Comparison of ENCODE assay signal across 1 cellular context in the genomic region with DNA sequence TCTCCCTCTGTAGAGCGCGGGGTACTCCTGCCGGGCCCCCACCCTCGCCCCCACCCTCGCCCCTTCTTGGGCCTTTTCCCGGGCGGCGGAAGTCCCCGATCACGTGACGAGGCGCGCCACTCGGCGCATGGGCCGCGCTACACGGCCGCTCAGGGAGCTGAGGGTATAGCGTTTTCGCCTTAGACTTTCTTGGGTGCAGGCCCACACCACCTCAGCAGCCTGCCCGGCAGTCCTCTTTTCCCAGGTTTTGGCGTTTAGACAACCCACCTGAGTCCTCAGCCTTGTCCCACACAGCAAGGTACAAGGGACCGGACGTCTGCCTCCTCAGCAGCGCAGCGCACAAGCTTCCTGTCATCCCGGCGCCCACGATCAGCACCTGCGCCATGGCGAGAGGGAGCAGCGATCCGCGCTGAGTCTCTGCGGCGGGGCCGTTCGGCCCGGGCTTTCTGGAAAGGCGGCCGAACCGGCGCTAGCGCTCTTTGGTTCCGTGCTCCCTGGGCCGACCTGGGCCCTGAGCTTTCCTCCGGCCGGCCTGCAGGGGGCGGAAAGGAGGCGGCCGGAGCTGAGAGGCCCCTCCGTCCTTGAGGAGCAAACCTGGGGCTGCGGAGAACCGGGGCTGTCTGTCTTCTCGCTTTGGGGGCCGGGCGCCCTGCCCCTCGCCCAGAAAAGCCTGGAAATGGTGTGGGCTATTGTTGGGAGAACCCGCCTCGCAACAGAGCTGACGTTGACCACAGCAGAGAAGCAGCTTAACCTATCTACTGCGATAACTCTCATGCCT.
TF ChIP-seq lines count a peak whose summit lies in the region.

RNLS (minus strand) TSS at position 513 of the 778 bp plus-strand sequence.

TF ChIP-seq in HCT116, 20 proteins besides CTCF, POLR2A, EP300 and RAD21 (continued from another document):
- no peak for TF ChIP-seq REST (IDR thresholded peaks at IDR 0.05; ENCODE audit: low read depth)
- TF ChIP-seq, protein P1, sequence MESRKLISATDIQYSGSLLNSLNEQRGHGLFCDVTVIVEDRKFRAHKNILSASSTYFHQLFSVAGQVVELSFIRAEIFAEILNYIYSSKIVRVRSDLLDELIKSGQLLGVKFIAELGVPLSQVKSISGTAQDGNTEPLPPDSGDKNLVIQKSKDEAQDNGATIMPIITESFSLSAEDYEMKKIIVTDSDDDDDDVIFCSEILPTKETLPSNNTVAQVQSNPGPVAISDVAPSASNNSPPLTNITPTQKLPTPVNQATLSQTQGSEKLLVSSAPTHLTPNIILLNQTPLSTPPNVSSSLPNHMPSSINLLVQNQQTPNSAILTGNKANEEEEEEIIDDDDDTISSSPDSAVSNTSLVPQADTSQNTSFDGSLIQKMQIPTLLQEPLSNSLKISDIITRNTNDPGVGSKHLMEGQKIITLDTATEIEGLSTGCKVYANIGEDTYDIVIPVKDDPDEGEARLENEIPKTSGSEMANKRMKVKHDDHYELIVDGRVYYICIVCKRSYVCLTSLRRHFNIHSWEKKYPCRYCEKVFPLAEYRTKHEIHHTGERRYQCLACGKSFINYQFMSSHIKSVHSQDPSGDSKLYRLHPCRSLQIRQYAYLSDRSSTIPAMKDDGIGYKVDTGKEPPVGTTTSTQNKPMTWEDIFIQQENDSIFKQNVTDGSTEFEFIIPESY (IDR thresholded peaks at IDR 0.05; ENCODE audit: extremely low read depth, insufficient replicate concordance, low read length), result no peak
- no peak for TF ChIP-seq FOSL1 (IDR thresholded peaks at IDR 0.05; ENCODE audit: low read depth)
- TF ChIP-seq SP1 (IDR thresholded peaks at IDR 0.05; ENCODE audit: low read depth), result no peak
- no peak for TF ChIP-seq ATF3 (IDR thresholded peaks at IDR 0.05)
- TF ChIP-seq JUND (IDR thresholded peaks at IDR 0.05), result no peak
- no peak for TF ChIP-seq SRF (IDR thresholded peaks at IDR 0.05; ENCODE audit: low read depth)
- no peak for TF ChIP-seq EGR1 (IDR thresholded peaks at IDR 0.05; ENCODE audit: low read depth)
- no peak for TF ChIP-seq EZH2 (IDR thresholded peaks at IDR 0.05)
- TF ChIP-seq, protein P2, sequence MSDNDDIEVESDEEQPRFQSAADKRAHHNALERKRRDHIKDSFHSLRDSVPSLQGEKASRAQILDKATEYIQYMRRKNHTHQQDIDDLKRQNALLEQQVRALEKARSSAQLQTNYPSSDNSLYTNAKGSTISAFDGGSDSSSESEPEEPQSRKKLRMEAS (IDR thresholded peaks at IDR 0.05), result no peak
- TF ChIP-seq POLR2AphosphoS5 (IDR thresholded peaks at IDR 0.05; ENCODE audit: low read depth, low read length), result no peak
- TF ChIP-seq ZNF274 (IDR thresholded peaks at IDR 0.05; ENCODE audit: low read depth, low read length), result no peak
- TF ChIP-seq TCF7L2 (IDR thresholded peaks at IDR 0.05; ENCODE audit: borderline replicate concordance, extremely low read depth, insufficient read depth, insufficient read length), result no peak
- TF ChIP-seq ZFX (IDR thresholded peaks at IDR 0.05), result no peak
- no peak for TF ChIP-seq CEBPB (IDR thresholded peaks at IDR 0.05; ENCODE audit: low read depth)
- no peak for TF ChIP-seq ELF1 (IDR thresholded peaks at IDR 0.05; ENCODE audit: borderline replicate concordance, low read depth)
- TF ChIP-seq CBX3 (IDR thresholded peaks at IDR 0.05; ENCODE audit: low read depth), result no peak
